Comparison of ENCODE assay signal across 8 cellular contexts in the genomic region with DNA sequence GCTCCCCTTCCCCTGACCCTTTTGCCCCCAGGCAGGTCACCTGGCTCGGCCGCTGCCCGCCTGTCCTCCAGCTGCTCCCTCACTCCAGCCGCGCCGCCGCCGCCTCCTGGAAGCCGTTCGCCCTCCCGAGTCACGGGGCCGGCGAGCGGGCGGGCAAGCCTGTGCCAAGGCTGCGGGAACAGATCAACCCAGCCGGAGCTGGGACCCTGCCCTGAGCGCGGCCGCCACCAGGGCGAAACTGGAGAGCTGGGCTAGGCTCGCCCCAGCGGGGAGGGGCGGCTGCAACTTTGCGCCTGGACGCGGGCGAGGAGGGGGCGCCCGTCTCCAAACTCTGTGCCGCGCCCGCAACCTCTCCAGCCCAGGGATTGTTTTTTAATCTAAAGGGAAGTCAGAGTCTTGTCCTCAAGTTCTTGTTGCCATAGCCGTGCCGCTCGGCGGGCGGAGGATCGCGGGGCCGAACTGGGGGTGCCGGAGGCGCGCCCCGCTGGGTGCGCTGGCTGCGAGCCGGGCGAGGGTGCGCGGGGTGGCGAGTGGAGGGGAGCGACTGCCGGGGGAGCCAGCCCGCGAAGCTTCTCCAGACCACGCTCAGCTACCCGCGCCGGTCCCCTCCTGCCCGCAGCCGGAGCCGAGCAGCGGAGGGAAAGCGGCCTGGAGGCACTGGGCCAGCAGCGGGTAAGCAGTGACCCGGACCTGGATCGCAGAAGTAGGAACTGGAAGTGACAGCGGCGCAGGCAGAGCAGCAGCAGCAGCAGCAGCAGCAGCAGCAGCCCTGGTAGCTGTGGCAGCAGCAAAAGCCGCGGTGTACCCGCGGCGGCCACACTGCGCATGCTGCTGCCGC. TPM values are rescaled to one million over a fixed set of nuclear protein-coding genes. Genes with fewer than 3 reads are reported as not detected.
DNase-seq lines count a peak whose midpoint lies in the region; ATAC-seq, FAIRE-seq and TF ChIP-seq lines count a peak whose summit lies in the region.

No MANE protein-coding gene starts in this region.

- H3K9me2 ChIP-seq in OCI-LY1 (ENCODE audit: low read depth, low read length) (no peaks in the 10 kb centered on the region), neural cell (ENCODE audit: insufficient read depth, low read length) (no peaks in the 10 kb centered on the region)

- no peak overlapping the region for H3K27ac ChIP-seq in OCI-LY1 (ENCODE audit: low read depth, low read length, poor library complexity, severe bottlenecking)
- no peak overlapping the region for H3K27ac ChIP-seq in neural cell (ENCODE audit: low read length)

- peak overlapping the region; percentile 83 for H3K4me2 ChIP-seq in OCI-LY1 (ENCODE audit: low read length)
- H3K4me2 ChIP-seq in neural cell (ENCODE audit: low read length) = no peak overlapping the region

- H3F3A ChIP-seq in OCI-LY1 (ENCODE audit: insufficient read depth, low read length) (no peaks in the 10 kb centered on the region), neural cell (ENCODE audit: insufficient read depth, low read length, poor library complexity, severe bottlenecking) (no peaks in the 10 kb centered on the region)

- no peak for FAIRE-seq in urothelium cell line (lab: Jason Lieb, UNC)

- no peak for TF ChIP-seq RAD21 in neural cell (conservative IDR thresholded peaks at IDR 0.05)

- peak overlapping the region; percentile 71 for H3K4me3 ChIP-seq in OCI-LY1 (ENCODE audit: low read depth, low read length, poor library complexity, severe bottlenecking)
- H3K4me3 ChIP-seq in foreskin fibroblast (ENCODE audit: low read depth in 1 of 2, low read length in 2 of 2) = peak overlapping the region; percentile 45 to 56
- H3K4me3 ChIP-seq in neural cell (ENCODE audit: low read length) = peak overlapping the region; percentile 72

- H4K20me1 ChIP-seq in OCI-LY1 (ENCODE audit: insufficient read depth, low read length) (no peaks in the 10 kb centered on the region), neural cell (ENCODE audit: insufficient read depth) (no peaks in the 10 kb centered on the region)

- DNase-seq in COLO668 (lab: John Stamatoyannopoulos, UW; ENCODE audit: unreplicated experiment) (peak; percentile 15), foreskin fibroblast (peak; percentile 47 to 76), urothelium cell line (ENCODE audit: low spot score) (peak; percentile 60)
- DNase-seq in activated effector memory CD4-positive, alpha-beta T cell treated with Interleukin-2 at 50 U/mL for 16 hours = peak; percentile 46

- H3K27me3 ChIP-seq in OCI-LY1 (ENCODE audit: insufficient read depth, low read length) (no peaks in the 10 kb centered on the region), neural cell (ENCODE audit: insufficient read depth, low read depth, low read length) (no peaks in the 10 kb centered on the region)

- H2AFZ ChIP-seq in OCI-LY1 (ENCODE audit: low read length) (no peak overlapping the region), neural cell (ENCODE audit: low read depth, low read length) (no peak overlapping the region)

- H3K9me3 ChIP-seq in OCI-LY1 (ENCODE audit: low read length) = no peaks in the 10 kb centered on the region
- no peaks in the 10 kb centered on the region for H3K9me3 ChIP-seq in neural cell (ENCODE audit: low read length)

- H3K36me3 ChIP-seq in OCI-LY1 (ENCODE audit: insufficient read depth, low read length) = peaks cover 12% of the 10 kb centered on the region; the same call in 1 of the 2 replicates
- H3K36me3 ChIP-seq in neural cell (ENCODE audit: insufficient read depth, low read length) = no peaks in the 10 kb centered on the region

- ATAC-seq in GM19372 (IDR thresholded peaks at IDR 0.05; ENCODE audit: low read depth, unreplicated experiment) (peak; percentile 76), HG03378 (IDR thresholded peaks at IDR 0.05; ENCODE audit: unreplicated experiment) (peak; percentile 55)

- H3K4me1 ChIP-seq in OCI-LY1 (ENCODE audit: insufficient read depth, low read length, severe bottlenecking) = peaks cover 18% of the 10 kb centered on the region

- TF ChIP-seq EP300 in neural cell (conservative IDR thresholded peaks at IDR 0.05; ENCODE audit: poor library complexity, severe bottlenecking) = no peak

- TF ChIP-seq CTCF in OCI-LY1 (IDR thresholded peaks at IDR 0.05; ENCODE audit: low read length) = peak; percentile 36; the same call in 1 of the 2 replicates
- TF ChIP-seq CTCF in foreskin fibroblast (IDR thresholded peaks at IDR 0.05; ENCODE audit: low read depth, low read length) = peak; percentile 2
- peak; percentile 42 for TF ChIP-seq CTCF in neural cell (IDR thresholded peaks at IDR 0.05; ENCODE audit: poor library complexity, severe bottlenecking)

- H3K9ac ChIP-seq in OCI-LY1 (ENCODE audit: low read length) (peak overlapping the region; percentile 61; the same call in 1 of the 2 replicates), neural cell (ENCODE audit: low read length) (peak overlapping the region; percentile 49)

- H3K79me2 ChIP-seq in OCI-LY1 (ENCODE audit: insufficient read depth, low read length) (no peaks in the 10 kb centered on the region), neural cell (replicated peaks; ENCODE audit: insufficient read depth, low read length) (no peaks in the 10 kb centered on the region)

TF ChIP-seq in neural cell, 6 proteins besides CTCF, POLR2A, EP300 and RAD21:
- TF ChIP-seq MXI1 (conservative IDR thresholded peaks at IDR 0.05; ENCODE audit: poor library complexity, severe bottlenecking) = peak; percentile 32
- TF ChIP-seq, protein P1, sequence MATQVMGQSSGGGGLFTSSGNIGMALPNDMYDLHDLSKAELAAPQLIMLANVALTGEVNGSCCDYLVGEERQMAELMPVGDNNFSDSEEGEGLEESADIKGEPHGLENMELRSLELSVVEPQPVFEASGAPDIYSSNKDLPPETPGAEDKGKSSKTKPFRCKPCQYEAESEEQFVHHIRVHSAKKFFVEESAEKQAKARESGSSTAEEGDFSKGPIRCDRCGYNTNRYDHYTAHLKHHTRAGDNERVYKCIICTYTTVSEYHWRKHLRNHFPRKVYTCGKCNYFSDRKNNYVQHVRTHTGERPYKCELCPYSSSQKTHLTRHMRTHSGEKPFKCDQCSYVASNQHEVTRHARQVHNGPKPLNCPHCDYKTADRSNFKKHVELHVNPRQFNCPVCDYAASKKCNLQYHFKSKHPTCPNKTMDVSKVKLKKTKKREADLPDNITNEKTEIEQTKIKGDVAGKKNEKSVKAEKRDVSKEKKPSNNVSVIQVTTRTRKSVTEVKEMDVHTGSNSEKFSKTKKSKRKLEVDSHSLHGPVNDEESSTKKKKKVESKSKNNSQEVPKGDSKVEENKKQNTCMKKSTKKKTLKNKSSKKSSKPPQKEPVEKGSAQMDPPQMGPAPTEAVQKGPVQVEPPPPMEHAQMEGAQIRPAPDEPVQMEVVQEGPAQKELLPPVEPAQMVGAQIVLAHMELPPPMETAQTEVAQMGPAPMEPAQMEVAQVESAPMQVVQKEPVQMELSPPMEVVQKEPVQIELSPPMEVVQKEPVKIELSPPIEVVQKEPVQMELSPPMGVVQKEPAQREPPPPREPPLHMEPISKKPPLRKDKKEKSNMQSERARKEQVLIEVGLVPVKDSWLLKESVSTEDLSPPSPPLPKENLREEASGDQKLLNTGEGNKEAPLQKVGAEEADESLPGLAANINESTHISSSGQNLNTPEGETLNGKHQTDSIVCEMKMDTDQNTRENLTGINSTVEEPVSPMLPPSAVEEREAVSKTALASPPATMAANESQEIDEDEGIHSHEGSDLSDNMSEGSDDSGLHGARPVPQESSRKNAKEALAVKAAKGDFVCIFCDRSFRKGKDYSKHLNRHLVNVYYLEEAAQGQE (IDR thresholded peaks at IDR 0.05; ENCODE audit: borderline replicate concordance) = no peak

RNA-seq across cellular contexts. Expression of a gene that starts 13.4 kb away (rescaled TPM):
- polyA plus RNA-seq in neural cell = 1.4 and 1.8 TPM in 2 replicates
- 0.93 and 1.2 TPM in 2 replicates for polyA minus RNA-seq in neural cell
